In the genomic region with DNA sequence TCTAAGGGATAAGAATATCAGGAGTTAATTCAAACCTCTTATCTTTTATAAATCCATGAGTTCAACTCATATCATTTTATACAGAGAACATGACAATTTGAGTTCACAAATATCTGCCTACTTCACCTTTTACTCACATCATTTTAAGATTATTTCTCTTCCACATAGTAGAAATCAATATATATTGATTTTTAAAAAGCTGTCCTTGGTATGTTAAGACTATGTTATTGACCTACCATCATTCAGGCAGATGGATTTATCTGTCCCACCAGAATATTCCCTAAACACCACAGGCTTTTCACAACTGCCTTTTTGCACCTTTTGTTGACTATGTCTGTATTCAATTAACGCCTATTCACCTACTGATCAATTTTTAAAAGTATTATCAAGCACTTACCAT, we compare ENCODE assay signal across 25 cellular contexts.
"Had no signal": no experiment of that assay in that cellular context is flagged by ENCODE, and none has a peak within 500 bp of the region (broad histone marks: within the 10 kb centered on the region; RNA-seq: fewer than 3 reads in every experiment).

No MANE protein-coding gene starts in this region.

- H3K27me3 Mint-ChIP-seq: activated CD4-positive, alpha-beta T cell treated with anti-CD3 and anti-CD28 coated beads for 36 hours; activated naive CD8-positive, alpha-beta T cell treated with anti-CD3 and anti-CD28 coated beads, Interleukin-2, amount 50 U/mL, for 24 hours had no signal

- H3K4me1 ChIP-seq: body of pancreas, thyroid gland had no signal

- ATAC-seq: activated CD4-positive, alpha-beta T cell treated with anti-CD3 and anti-CD28 coated beads for 36 hours; activated naive CD8-positive, alpha-beta T cell treated with anti-CD3 and anti-CD28 coated beads, Interleukin-2, amount 50 U/mL, for 24 hours; body of pancreas; sciatic nerve; WTC11 had no signal

- FAIRE-seq: endometrium, small intestine had no signal

- H3K4me3 ChIP-seq: body of pancreas, cardiac muscle cell, thyroid gland had no signal

- H3K27ac Mint-ChIP-seq: activated CD4-positive, alpha-beta T cell treated with anti-CD3 and anti-CD28 coated beads for 36 hours; activated naive CD8-positive, alpha-beta T cell treated with anti-CD3 and anti-CD28 coated beads, Interleukin-2, amount 50 U/mL, for 24 hours; activated T-helper 1 cell treated with anti-CD3 and anti-CD28 coated beads, Interleukin-12 subunit alpha, Interleukin-12 subunit beta, Interleukin-2, Interleukin-4 antibody, amounts not matched to agents 30 ng/mL and 10 ng/mL and 1 ng/mL, durations not matched to agents 14 hours and 24 hours and 36 hours; WTC11 had no signal

- DNase-seq: activated CD4-positive, alpha-beta T cell treated with anti-CD3 and anti-CD28 coated beads for 36 hours; activated CD4-positive, alpha-beta T cell treated with anti-CD3 and anti-CD28 coated beads, Interleukin-2, amount 50 U/mL, for 4 hours; activated gamma-delta T cell; activated naive CD4-positive, alpha-beta T cell treated with anti-CD3 and anti-CD28 coated beads, Interleukin-2, amount 50 U/mL, for 16 hours; activated naive CD8-positive, alpha-beta T cell treated with anti-CD3 and anti-CD28 coated beads, Interleukin-2, amount 50 U/mL, for 24 hours; body of pancreas; cortex of kidney; effector CD4-positive, alpha-beta T cell; erythroblast; foreskin fibroblast; hippocampal formation; occipital lobe; small intestine; stimulated activated CD4-positive, alpha-beta T cell treated with anti-CD3 and anti-CD28 coated beads, Interleukin-15, amount 100 ng/mL, for 24 hours; stimulated activated naive CD4-positive, alpha-beta T cell treated with Interleukin-2 at 50 U/mL for 16 hours; substantia nigra; T-helper 1 cell; T-helper 9 cell; thyroid gland had no signal

- H3K4me3 Mint-ChIP-seq: activated CD4-positive, alpha-beta T cell treated with anti-CD3 and anti-CD28 coated beads for 36 hours; activated naive CD8-positive, alpha-beta T cell treated with anti-CD3 and anti-CD28 coated beads, Interleukin-2, amount 50 U/mL, for 24 hours; activated T-helper 1 cell treated with anti-CD3 and anti-CD28 coated beads, Interleukin-12 subunit alpha, Interleukin-12 subunit beta, Interleukin-2, Interleukin-4 antibody, amounts not matched to agents 30 ng/mL and 10 ng/mL and 1 ng/mL, durations not matched to agents 14 hours and 24 hours and 36 hours; neural crest cell; WTC11 had no signal

- H3K27me3 ChIP-seq: body of pancreas, cardiac muscle cell, thyroid gland had no signal

- H3K9me3 ChIP-seq: body of pancreas, thyroid gland had no signal

- H3K9me3 Mint-ChIP-seq: activated naive CD8-positive, alpha-beta T cell treated with anti-CD3 and anti-CD28 coated beads, Interleukin-2, amount 50 U/mL, for 24 hours; activated T-helper 1 cell treated with anti-CD3 and anti-CD28 coated beads, Interleukin-12 subunit alpha, Interleukin-12 subunit beta, Interleukin-2, Interleukin-4 antibody, amounts not matched to agents 30 ng/mL and 10 ng/mL and 1 ng/mL, durations not matched to agents 14 hours and 24 hours and 36 hours; neural crest cell; WTC11 had no signal

- H3K27ac ChIP-seq: body of pancreas, cardiac muscle cell, thyroid gland had no signal
